In the genomic region with DNA sequence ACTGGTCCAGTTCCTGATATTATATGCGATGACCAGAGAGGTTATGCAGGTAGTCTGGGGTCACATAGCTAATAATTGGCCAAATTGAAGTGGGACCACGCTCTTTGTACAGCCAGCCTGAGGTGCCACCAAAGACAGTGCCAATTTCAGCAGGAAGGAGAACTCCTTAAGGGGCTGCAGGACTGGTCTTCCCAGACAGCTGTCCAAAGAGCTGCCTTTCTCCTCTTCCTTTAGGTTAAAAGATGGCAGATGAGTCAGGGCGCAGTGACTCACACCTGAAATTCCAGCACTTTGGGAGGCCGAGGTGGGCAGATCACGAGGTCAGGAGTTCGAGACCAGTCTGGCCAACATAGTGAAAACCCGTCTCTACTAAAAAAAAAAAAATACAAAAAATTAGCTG, we compare ENCODE assay signal across 18 cellular contexts.
"Had no signal": no experiment of that assay in that cellular context is flagged by ENCODE, and none has a peak within 500 bp of the region (broad histone marks: within the 10 kb centered on the region; RNA-seq: fewer than 3 reads in every experiment).

No MANE protein-coding gene starts in this region.

- H3K36me3 ChIP-seq: adrenal gland, heart left ventricle, pancreas, sigmoid colon, spleen, upper lobe of left lung had no signal

- H3K27ac ChIP-seq: adrenal gland, heart left ventricle, pancreas, sigmoid colon, spleen, upper lobe of left lung had no signal

- H3K36me3 Mint-ChIP-seq: T-cell had no signal

- H3K9me3 ChIP-seq: adrenal gland, pancreas had no signal

- H3K4me1 ChIP-seq: adrenal gland, pancreas, spleen, upper lobe of left lung had no signal

- H3K4me3 ChIP-seq: adrenal gland, heart left ventricle, lung, pancreas, sigmoid colon, spleen, upper lobe of left lung had no signal

- FAIRE-seq: endothelial cell of umbilical vein, frontal cortex, pancreas had no signal

- H3K4me1 Mint-ChIP-seq: naive thymus-derived CD4-positive, alpha-beta T cell; stimulated activated naive CD8-positive, alpha-beta T cell treated with anti-CD3 and anti-CD28 coated beads, Interleukin-15, amount 100 ng/mL, for 72 hours; T-cell had no signal

- H3K4me3 Mint-ChIP-seq: activated T-cell treated with anti-CD3 and anti-CD28 coated beads, Interleukin-2, amount 50 U/mL, for 24 hours; naive thymus-derived CD4-positive, alpha-beta T cell; stimulated activated naive CD8-positive, alpha-beta T cell treated with anti-CD3 and anti-CD28 coated beads, Interleukin-15, amount 100 ng/mL, for 72 hours; T-cell had no signal

- H3K27me3 ChIP-seq: adrenal gland, heart left ventricle, pancreas, sigmoid colon, upper lobe of left lung had no signal

- H3K27ac Mint-ChIP-seq: activated T-cell treated with anti-CD3 and anti-CD28 coated beads, Interleukin-2, amount 50 U/mL, for 24 hours; naive thymus-derived CD4-positive, alpha-beta T cell; T-cell had no signal

- DNase-seq: activated CD4-positive, alpha-beta T cell treated with anti-CD3 and anti-CD28 coated beads, Interleukin-2, amount 50 U/mL, for 1 hour; activated naive CD4-positive, alpha-beta T cell treated with anti-CD3 and anti-CD28 coated beads, Interleukin-2, amount 50 U/mL, for 16 hours; activated T-cell treated with anti-CD3 and anti-CD28 coated beads, Interleukin-2, amount 50 U/mL, for 24 hours; adrenal gland; left colon; naive thymus-derived CD4-positive, alpha-beta T cell; pancreas; sigmoid colon; spleen; stimulated activated naive CD8-positive, alpha-beta T cell treated with anti-CD3 and anti-CD28 coated beads, Interleukin-15, amount 100 ng/mL, for 72 hours; T-cell; T-helper 9 cell; upper lobe of left lung had no signal

- H3K9me3 Mint-ChIP-seq: activated T-cell treated with anti-CD3 and anti-CD28 coated beads, Interleukin-2, amount 50 U/mL, for 24 hours had no signal

- ATAC-seq: activated CD4-positive, CD25-positive, alpha-beta regulatory T cell treated with anti-CD3 and anti-CD28 coated beads, Interleukin-2, amount 50 U/mL, for 24 hours; heart left ventricle; left colon; naive thymus-derived CD4-positive, alpha-beta T cell; pancreas; stimulated activated naive CD8-positive, alpha-beta T cell treated with anti-CD3 and anti-CD28 coated beads, Interleukin-15, amount 100 ng/mL, for 72 hours; T-cell had no signal
